In the genomic region with DNA sequence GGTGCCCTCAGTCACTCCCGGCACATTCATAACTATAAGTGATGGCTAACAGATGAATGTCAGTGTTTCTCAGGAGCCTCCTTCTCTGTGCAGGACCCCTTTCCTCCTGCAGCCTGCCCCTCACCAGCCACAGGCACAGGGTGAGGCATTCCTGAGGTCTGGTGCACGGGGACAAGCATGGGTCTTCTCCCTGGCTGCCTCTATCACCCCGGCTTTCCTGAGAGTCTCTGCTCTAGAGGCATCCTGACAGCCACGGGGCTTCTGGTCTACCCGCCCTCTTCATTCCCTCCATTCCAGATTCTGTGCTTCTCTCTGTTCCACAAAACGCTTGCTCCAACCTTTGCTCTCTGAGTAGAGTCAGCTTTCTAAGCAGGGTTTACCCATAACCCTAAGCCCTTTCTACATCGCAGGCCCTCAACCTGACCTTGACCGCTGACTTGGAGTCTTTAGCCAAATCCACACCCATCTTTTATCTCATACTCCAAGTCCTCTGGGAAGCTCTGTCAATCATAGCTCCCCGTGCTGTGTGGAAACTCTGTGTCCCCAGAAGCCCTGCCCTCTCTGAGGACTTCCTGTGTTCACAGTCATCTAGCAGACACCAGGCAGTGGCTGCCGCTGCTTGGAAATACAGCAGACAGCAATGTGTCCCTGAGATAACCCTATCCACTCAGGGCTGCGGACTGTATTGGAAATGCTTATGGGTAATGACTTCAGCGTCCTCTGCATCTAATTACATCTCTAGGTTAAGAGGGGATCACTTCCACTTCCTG, we compare ENCODE assay signal across 2 cellular contexts.
A peak's percentile ranks its signal among the peaks of the same experiment; 100 is the strongest.
TF ChIP-seq lines count a peak whose summit lies in the region.

No MANE protein-coding gene starts in this region.

TF ChIP-seq in HEK293T, 16 proteins besides CTCF, POLR2A, EP300 and RAD21 (continued from another document):
- TF ChIP-seq HDGF (IDR thresholded peaks at IDR 0.05; ENCODE audit: borderline replicate concordance) (no peak), PKNOX1 (IDR thresholded peaks at IDR 0.05) (peak; percentile 34)

TF ChIP-seq in K562, 482 proteins besides CTCF, POLR2A, EP300 and RAD21 (continues in another document):
- TF ChIP-seq NEUROD1 (IDR thresholded peaks at IDR 0.05; ENCODE audit: borderline replicate concordance, low read depth, low read length, partially characterized antibody) (peak; percentile 74), ZFP36 (IDR thresholded peaks at IDR 0.05; ENCODE audit: low read depth, low read length, partially characterized antibody) (peak; percentile 63), ZNF143 (CRISPR knock-in tag; IDR thresholded peaks at IDR 0.05) (0 out of 2 replicates have a peak, but pooled peaks have one; percentile 21), KLF13 (tag; IDR thresholded peaks at IDR 0.05; ENCODE audit: borderline replicate concordance, low read depth) (no peak), STAT5B (CRISPR knock-in tag; IDR thresholded peaks at IDR 0.05) (no peak), RFX5 (IDR thresholded peaks at IDR 0.05; ENCODE audit: low read depth, low read length) (no peak), CEBPB (tag; IDR thresholded peaks at IDR 0.05) (peak; percentile 92), HCFC1 (IDR thresholded peaks at IDR 0.05; ENCODE audit: low read depth, low read length) (no peak; the same call in 1 of the 2 replicates), NR2C2 (CRISPR knock-in tag; IDR thresholded peaks at IDR 0.05) (no peak), NR2C2 (tag; IDR thresholded peaks at IDR 0.05) (peak; percentile 91), CSDE1 (IDR thresholded peaks at IDR 0.05) (no peak), ZKSCAN1 (IDR thresholded peaks at IDR 0.05; ENCODE audit: low read depth, low read length) (0 out of 2 replicates have a peak, but pooled peaks have one; percentile 58), ZNF766 (CRISPR knock-in tag; conservative IDR thresholded peaks at IDR 0.05) (no peak), FOXA3 (CRISPR knock-in tag; conservative IDR thresholded peaks at IDR 0.05 in 1 of 2, IDR thresholded peaks at IDR 0.05 in 1 of 2) (0 out of 4 replicates have a peak, but pooled peaks of 1 of the 2 experiments have one; percentile 20), MEIS2 (IDR thresholded peaks at IDR 0.05; ENCODE audit: partially characterized antibody) (peak; percentile 90), DNMT1 (IDR thresholded peaks at IDR 0.05) (no peak), NCOA1 (IDR thresholded peaks at IDR 0.05; ENCODE audit: low read depth) (peak; percentile 94), YBX1 (IDR thresholded peaks at IDR 0.05) (no peak), CEBPZ (IDR thresholded peaks at IDR 0.05; ENCODE audit: borderline replicate concordance, low read depth, low read length) (no peak), PHF21A (IDR thresholded peaks at IDR 0.05; ENCODE audit: borderline replicate concordance, low read depth) (no peak), CREB3 (tag; conservative IDR thresholded peaks at IDR 0.05; ENCODE audit: low read depth) (0 out of 2 replicates have a peak, but pooled peaks have one; percentile 43), ETV6 (IDR thresholded peaks at IDR 0.05; ENCODE audit: borderline replicate concordance in 1 of 2, low read depth in 2 of 2, low read length in 1 of 2) (peak in 1 of 2 experiments; percentile 81; a peak in 3 of 4 replicates), ETV6 (CRISPR knock-in tag; IDR thresholded peaks at IDR 0.05; ENCODE audit: borderline replicate concordance) (no peak), SNIP1 (IDR thresholded peaks at IDR 0.05; ENCODE audit: low read depth) (no peak), CREB1 (IDR thresholded peaks at IDR 0.05) (peak; percentile 35; the same call in 1 of the 2 replicates), CREB1 (CRISPR knock-in tag; IDR thresholded peaks at IDR 0.05) (no peak), ZFP1 (CRISPR knock-in tag; IDR thresholded peaks at IDR 0.05) (no peak), TAL1 (IDR thresholded peaks at IDR 0.05) (peak; percentile 89), ETS1 (conservative IDR thresholded peaks at IDR 0.05; ENCODE audit: control insufficient read depth, low read depth, low read length) (0 out of 2 replicates have a peak, but pooled peaks have one; percentile 30), FOXP1 (CRISPR knock-in tag; IDR thresholded peaks at IDR 0.05) (no peak), MTA2 (IDR thresholded peaks at IDR 0.05; ENCODE audit: low read depth) (peak; percentile 54), GABPA (tag; conservative IDR thresholded peaks at IDR 0.05; ENCODE audit: low read depth) (peak; percentile 74), TCF3 (CRISPR knock-in tag; IDR thresholded peaks at IDR 0.05) (peak; percentile 95)
- TF ChIP-seq, protein P1, sequence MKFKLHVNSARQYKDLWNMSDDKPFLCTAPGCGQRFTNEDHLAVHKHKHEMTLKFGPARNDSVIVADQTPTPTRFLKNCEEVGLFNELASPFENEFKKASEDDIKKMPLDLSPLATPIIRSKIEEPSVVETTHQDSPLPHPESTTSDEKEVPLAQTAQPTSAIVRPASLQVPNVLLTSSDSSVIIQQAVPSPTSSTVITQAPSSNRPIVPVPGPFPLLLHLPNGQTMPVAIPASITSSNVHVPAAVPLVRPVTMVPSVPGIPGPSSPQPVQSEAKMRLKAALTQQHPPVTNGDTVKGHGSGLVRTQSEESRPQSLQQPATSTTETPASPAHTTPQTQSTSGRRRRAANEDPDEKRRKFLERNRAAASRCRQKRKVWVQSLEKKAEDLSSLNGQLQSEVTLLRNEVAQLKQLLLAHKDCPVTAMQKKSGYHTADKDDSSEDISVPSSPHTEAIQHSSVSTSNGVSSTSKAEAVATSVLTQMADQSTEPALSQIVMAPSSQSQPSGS (CRISPR knock-in tag; IDR thresholded peaks at IDR 0.05), result no peak
- TF ChIP-seq, protein P2, sequence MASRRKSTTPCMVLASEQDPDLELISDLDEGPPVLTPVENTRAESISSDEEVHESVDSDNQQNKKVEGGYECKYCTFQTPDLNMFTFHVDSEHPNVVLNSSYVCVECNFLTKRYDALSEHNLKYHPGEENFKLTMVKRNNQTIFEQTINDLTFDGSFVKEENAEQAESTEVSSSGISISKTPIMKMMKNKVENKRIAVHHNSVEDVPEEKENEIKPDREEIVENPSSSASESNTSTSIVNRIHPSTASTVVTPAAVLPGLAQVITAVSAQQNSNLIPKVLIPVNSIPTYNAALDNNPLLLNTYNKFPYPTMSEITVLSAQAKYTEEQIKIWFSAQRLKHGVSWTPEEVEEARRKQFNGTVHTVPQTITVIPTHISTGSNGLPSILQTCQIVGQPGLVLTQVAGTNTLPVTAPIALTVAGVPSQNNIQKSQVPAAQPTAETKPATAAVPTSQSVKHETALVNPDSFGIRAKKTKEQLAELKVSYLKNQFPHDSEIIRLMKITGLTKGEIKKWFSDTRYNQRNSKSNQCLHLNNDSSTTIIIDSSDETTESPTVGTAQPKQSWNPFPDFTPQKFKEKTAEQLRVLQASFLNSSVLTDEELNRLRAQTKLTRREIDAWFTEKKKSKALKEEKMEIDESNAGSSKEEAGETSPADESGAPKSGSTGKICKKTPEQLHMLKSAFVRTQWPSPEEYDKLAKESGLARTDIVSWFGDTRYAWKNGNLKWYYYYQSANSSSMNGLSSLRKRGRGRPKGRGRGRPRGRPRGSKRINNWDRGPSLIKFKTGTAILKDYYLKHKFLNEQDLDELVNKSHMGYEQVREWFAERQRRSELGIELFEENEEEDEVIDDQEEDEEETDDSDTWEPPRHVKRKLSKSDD (conservative IDR thresholded peaks at IDR 0.05; ENCODE audit: low read length), result no peak
- TF ChIP-seq, protein P3, sequence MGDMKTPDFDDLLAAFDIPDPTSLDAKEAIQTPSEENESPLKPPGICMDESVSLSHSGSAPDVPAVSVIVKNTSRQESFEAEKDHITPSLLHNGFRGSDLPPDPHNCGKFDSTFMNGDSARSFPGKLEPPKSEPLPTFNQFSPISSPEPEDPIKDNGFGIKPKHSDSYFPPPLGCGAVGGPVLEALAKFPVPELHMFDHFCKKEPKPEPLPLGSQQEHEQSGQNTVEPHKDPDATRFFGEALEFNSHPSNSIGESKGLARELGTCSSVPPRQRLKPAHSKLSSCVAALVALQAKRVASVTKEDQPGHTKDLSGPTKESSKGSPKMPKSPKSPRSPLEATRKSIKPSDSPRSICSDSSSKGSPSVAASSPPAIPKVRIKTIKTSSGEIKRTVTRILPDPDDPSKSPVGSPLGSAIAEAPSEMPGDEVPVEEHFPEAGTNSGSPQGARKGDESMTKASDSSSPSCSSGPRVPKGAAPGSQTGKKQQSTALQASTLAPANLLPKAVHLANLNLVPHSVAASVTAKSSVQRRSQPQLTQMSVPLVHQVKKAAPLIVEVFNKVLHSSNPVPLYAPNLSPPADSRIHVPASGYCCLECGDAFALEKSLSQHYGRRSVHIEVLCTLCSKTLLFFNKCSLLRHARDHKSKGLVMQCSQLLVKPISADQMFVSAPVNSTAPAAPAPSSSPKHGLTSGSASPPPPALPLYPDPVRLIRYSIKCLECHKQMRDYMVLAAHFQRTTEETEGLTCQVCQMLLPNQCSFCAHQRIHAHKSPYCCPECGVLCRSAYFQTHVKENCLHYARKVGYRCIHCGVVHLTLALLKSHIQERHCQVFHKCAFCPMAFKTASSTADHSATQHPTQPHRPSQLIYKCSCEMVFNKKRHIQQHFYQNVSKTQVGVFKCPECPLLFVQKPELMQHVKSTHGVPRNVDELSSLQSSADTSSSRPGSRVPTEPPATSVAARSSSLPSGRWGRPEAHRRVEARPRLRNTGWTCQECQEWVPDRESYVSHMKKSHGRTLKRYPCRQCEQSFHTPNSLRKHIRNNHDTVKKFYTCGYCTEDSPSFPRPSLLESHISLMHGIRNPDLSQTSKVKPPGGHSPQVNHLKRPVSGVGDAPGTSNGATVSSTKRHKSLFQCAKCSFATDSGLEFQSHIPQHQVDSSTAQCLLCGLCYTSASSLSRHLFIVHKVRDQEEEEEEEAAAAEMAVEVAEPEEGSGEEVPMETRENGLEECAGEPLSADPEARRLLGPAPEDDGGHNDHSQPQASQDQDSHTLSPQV (IDR thresholded peaks at IDR 0.05), result peak; percentile 82
- TF ChIP-seq, protein P4, sequence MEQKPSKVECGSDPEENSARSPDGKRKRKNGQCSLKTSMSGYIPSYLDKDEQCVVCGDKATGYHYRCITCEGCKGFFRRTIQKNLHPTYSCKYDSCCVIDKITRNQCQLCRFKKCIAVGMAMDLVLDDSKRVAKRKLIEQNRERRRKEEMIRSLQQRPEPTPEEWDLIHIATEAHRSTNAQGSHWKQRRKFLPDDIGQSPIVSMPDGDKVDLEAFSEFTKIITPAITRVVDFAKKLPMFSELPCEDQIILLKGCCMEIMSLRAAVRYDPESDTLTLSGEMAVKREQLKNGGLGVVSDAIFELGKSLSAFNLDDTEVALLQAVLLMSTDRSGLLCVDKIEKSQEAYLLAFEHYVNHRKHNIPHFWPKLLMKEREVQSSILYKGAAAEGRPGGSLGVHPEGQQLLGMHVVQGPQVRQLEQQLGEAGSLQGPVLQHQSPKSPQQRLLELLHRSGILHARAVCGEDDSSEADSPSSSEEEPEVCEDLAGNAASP (IDR thresholded peaks at IDR 0.05), result peak; percentile 84
